In genomic region chr2:200466703-200467418, GRCh38 we compare ENCODE assay signal across 8 cellular contexts. TPM values are rescaled to one million over a fixed set of nuclear protein-coding genes. Genes with fewer than 3 reads are reported as not detected.
DNase-seq lines count a peak whose midpoint lies in the region; ATAC-seq lines count a peak whose summit lies in the region.

No MANE protein-coding gene starts in this region.

- ATAC-seq in stimulated activated effector memory CD8-positive, alpha-beta T cell treated with anti-CD3 and anti-CD28 coated beads, Interleukin-12 subunit alpha, Interleukin-12 subunit beta, amount 100 ng/mL, for 72 hours: peak; percentile 94
- ATAC-seq in GM21825 (IDR thresholded peaks at IDR 0.05; ENCODE audit: unreplicated experiment): no peak
- no peak for ATAC-seq in HG03280 (IDR thresholded peaks at IDR 0.05; ENCODE audit: unreplicated experiment)

- in situ Hi-C loops in GM23248 (cut with MboI): no loop called here

- no peaks in the 10 kb centered on the region for H3K9me3 Mint-ChIP-seq in stimulated activated effector memory CD8-positive, alpha-beta T cell treated with anti-CD3 and anti-CD28 coated beads, Interleukin-12 subunit alpha, Interleukin-12 subunit beta, amount 100 ng/mL, for 72 hours

- no peaks in the 10 kb centered on the region for H4K20me1 ChIP-seq in GM23248 (ENCODE audit: insufficient read depth)

- peak overlapping the region; percentile 30 for H3K4me3 ChIP-seq in GM23248

- no peaks in the 10 kb centered on the region for H3K9me3 ChIP-seq in GM23248 (ENCODE audit: low read depth)

- peaks cover 59% of the 10 kb centered on the region for H3K4me1 Mint-ChIP-seq in stimulated activated effector memory CD8-positive, alpha-beta T cell treated with anti-CD3 and anti-CD28 coated beads, Interleukin-12 subunit alpha, Interleukin-12 subunit beta, amount 100 ng/mL, for 72 hours

- peak overlapping the region; percentile 66 for H3K9ac ChIP-seq in GM23248

- WGBS in GM23248 (ENCODE audit: low coverage in 1 of 2, low lambda C conversion rate in 2 of 2, missing lambda C conversion rate in 2 of 2), 2 experiments: 9 to 12% methylated on average over 8 of the region's 8 CpGs

- H3K36me3 Mint-ChIP-seq in stimulated activated effector memory CD8-positive, alpha-beta T cell treated with anti-CD3 and anti-CD28 coated beads, Interleukin-12 subunit alpha, Interleukin-12 subunit beta, amount 100 ng/mL, for 72 hours: peaks cover 30% of the 10 kb centered on the region

- H3K27me3 ChIP-seq in GM23248 (replicated peaks; ENCODE audit: insufficient read depth) (no peaks in the 10 kb centered on the region), layer of hippocampus (ENCODE audit: control insufficient read depth, insufficient read depth, low read length) (no peaks in the 10 kb centered on the region)

- no peaks in the 10 kb centered on the region for H3K79me2 ChIP-seq in GM23248 (ENCODE audit: insufficient read depth)

- peak overlapping the region; percentile 43 for H3K4me3 Mint-ChIP-seq in stimulated activated effector memory CD8-positive, alpha-beta T cell treated with anti-CD3 and anti-CD28 coated beads, Interleukin-12 subunit alpha, Interleukin-12 subunit beta, amount 100 ng/mL, for 72 hours

- peak overlapping the region; percentile 67 for H3K4me2 ChIP-seq in GM23248 (ENCODE audit: unreplicated experiment)

- DNase-seq in GM23248 (peak; percentile 88), COR-L47 (lab: John Stamatoyannopoulos, UW) (no peak), NCI-H226 (no peak)
- peak; percentile 45 for DNase-seq in activated naive CD4-positive, alpha-beta T cell treated with Interleukin-2 at 50 U/mL for 16 hours
- peak in 1 of 2 donors; percentile 77 for DNase-seq in stimulated activated effector memory CD8-positive, alpha-beta T cell treated with anti-CD3 and anti-CD28 coated beads, Interleukin-12 subunit alpha, Interleukin-12 subunit beta, amount 100 ng/mL, for 72 hours (ENCODE audit: low spot score in 2 of 2)

- peaks cover 16% of the 10 kb centered on the region for H3K4me1 ChIP-seq in GM23248 (ENCODE audit: insufficient read depth)

- H3K27ac Mint-ChIP-seq in stimulated activated effector memory CD8-positive, alpha-beta T cell treated with anti-CD3 and anti-CD28 coated beads, Interleukin-12 subunit alpha, Interleukin-12 subunit beta, amount 100 ng/mL, for 72 hours: peak overlapping the region; percentile 75

- peaks cover 37% of the 10 kb centered on the region for H3K36me3 ChIP-seq in GM23248 (ENCODE audit: low read depth)

- no peaks in the 10 kb centered on the region for H3K9me2 ChIP-seq in GM23248 (ENCODE audit: insufficient read depth)

- peak overlapping the region; percentile 63 for H2AFZ ChIP-seq in GM23248

- H3K27ac ChIP-seq in GM23248 (peak overlapping the region; percentile 79), layer of hippocampus (ENCODE audit: low read depth, low read length) (peak overlapping the region; percentile 52)

- H3F3A ChIP-seq in GM23248 (ENCODE audit: insufficient read depth): peaks cover 30% of the 10 kb centered on the region

RNA-seq across cellular contexts. Expression of gene KCTD18, which starts 43.0 kb away (rescaled TPM):
- total RNA-seq in GM23248 (2014; rRNA removed; shearing (Covaris generic)): 24.0 and 27.7 TPM in 2 replicates
- 15.6 and 17.9 TPM in 2 replicates for polyA plus RNA-seq in GM23248 (2016; fragmentation: Nextera tagmentation; extraction: Ambion mirVana)

RNA-seq across cellular contexts. Expression of gene SGO2, which starts 59.1 kb away (rescaled TPM):
- total RNA-seq in GM23248 (2014; rRNA removed; shearing (Covaris generic)): 6.2 and 6.3 TPM in 2 replicates
- 11.7 and 14.5 TPM in 2 replicates for polyA plus RNA-seq in GM23248 (2016; fragmentation: Nextera tagmentation; extraction: Ambion mirVana)

Comparison
In these comparisons a context has a peak if more than half of its experiments do, and no peak if none do; other contexts are left out.
1. DNase-seq: peak in GM23248 (single experiment) and activated naive CD4-positive, alpha-beta T cell treated with Interleukin-2 at 50 U/mL for 16 hours (single experiment); none in COR-L47 (single experiment) and NCI-H226 (single experiment).